Comparison of ENCODE assay signal across 1 cellular context in genomic region chr16:89422905-89423630, GRCh38.
TF ChIP-seq lines count a peak whose summit lies in the region.

No MANE protein-coding gene starts in this region.

TF ChIP-seq in HepG2, 621 proteins besides CTCF, POLR2A, EP300 and RAD21 (continued from another document and continues in another):
- TF ChIP-seq ARID5B (CRISPR knock-in tag; IDR thresholded peaks at IDR 0.05) (peak; percentile 64; the same call in 1 of the 2 replicates), ARID3A (IDR thresholded peaks at IDR 0.05; ENCODE audit: low read depth, low read length) (peak; percentile 78), ZNF251 (CRISPR knock-in tag; IDR thresholded peaks at IDR 0.05) (no peak), IRF9 (CRISPR knock-in tag; IDR thresholded peaks at IDR 0.05; ENCODE audit: borderline replicate concordance) (no peak), CREM (IDR thresholded peaks at IDR 0.05) (peak; percentile 17; the same call in 1 of the 2 replicates), CREM (CRISPR knock-in tag; IDR thresholded peaks at IDR 0.05) (no peak), ATF7 (IDR thresholded peaks at IDR 0.05) (no peak), ATF7 (CRISPR knock-in tag; IDR thresholded peaks at IDR 0.05) (peak; percentile 54; the same call in 1 of the 2 replicates), SCMH1 (CRISPR knock-in tag; IDR thresholded peaks at IDR 0.05; ENCODE audit: borderline replicate concordance) (no peak), NFIC (IDR thresholded peaks at IDR 0.05; ENCODE audit: low read length) (no peak), CC2D1A (CRISPR knock-in tag; IDR thresholded peaks at IDR 0.05) (no peak), ZHX2 (IDR thresholded peaks at IDR 0.05; ENCODE audit: low read depth) (peak; percentile 26; the same call in 1 of the 2 replicates), ZHX2 (CRISPR knock-in tag; IDR thresholded peaks at IDR 0.05; ENCODE audit: borderline replicate concordance) (no peak), ZNF292 (CRISPR knock-in tag; IDR thresholded peaks at IDR 0.05; ENCODE audit: borderline replicate concordance, low read depth) (peak; percentile 82; the same call in 1 of the 2 replicates), DRAP1 (CRISPR knock-in tag; IDR thresholded peaks at IDR 0.05) (peak; percentile 63; the same call in 1 of the 2 replicates), TOPORS (CRISPR knock-in tag; IDR thresholded peaks at IDR 0.05) (peak; percentile 45; the same call in 1 of the 2 replicates), ZNF224 (CRISPR knock-in tag; IDR thresholded peaks at IDR 0.05) (no peak), GZF1 (CRISPR knock-in tag; IDR thresholded peaks at IDR 0.05) (no peak), SNAPC2 (CRISPR knock-in tag; IDR thresholded peaks at IDR 0.05) (0 out of 2 replicates have a peak, but pooled peaks have one; percentile 23), SP1 (IDR thresholded peaks at IDR 0.05) (no peak), SP1 (CRISPR knock-in tag; IDR thresholded peaks at IDR 0.05) (peak; percentile 46; the same call in 1 of the 2 replicates), HMG20A (CRISPR knock-in tag; IDR thresholded peaks at IDR 0.05; ENCODE audit: borderline replicate concordance) (no peak), EEA1 (CRISPR knock-in tag; IDR thresholded peaks at IDR 0.05; ENCODE audit: borderline replicate concordance) (no peak), FLYWCH1 (CRISPR knock-in tag; IDR thresholded peaks at IDR 0.05) (no peak), ATF7-NPFF (CRISPR knock-in tag; IDR thresholded peaks at IDR 0.05; ENCODE audit: low read depth) (no peak), MTF1 (CRISPR knock-in tag; IDR thresholded peaks at IDR 0.05) (no peak), TGIF2 (CRISPR knock-in tag; IDR thresholded peaks at IDR 0.05) (no peak), ETS1 (CRISPR knock-in tag; IDR thresholded peaks at IDR 0.05) (no peak), ZNF326 (CRISPR knock-in tag; IDR thresholded peaks at IDR 0.05; ENCODE audit: borderline replicate concordance) (no peak), SMAD9 (CRISPR knock-in tag; IDR thresholded peaks at IDR 0.05) (no peak), KIAA2018 (CRISPR knock-in tag; IDR thresholded peaks at IDR 0.05; ENCODE audit: borderline replicate concordance) (no peak), HIVEP1 (CRISPR knock-in tag; IDR thresholded peaks at IDR 0.05) (no peak), RORA (CRISPR knock-in tag; IDR thresholded peaks at IDR 0.05) (no peak), ZNF629 (CRISPR knock-in tag; conservative IDR thresholded peaks at IDR 0.05) (no peak), ZNF441 (CRISPR knock-in tag; IDR thresholded peaks at IDR 0.05; ENCODE audit: borderline replicate concordance) (peak; percentile 68; the same call in 1 of the 2 replicates), ZNF337 (CRISPR knock-in tag; IDR thresholded peaks at IDR 0.05; ENCODE audit: borderline replicate concordance, low read depth) (0 out of 2 replicates have a peak, but pooled peaks have one; percentile 51), RFXAP (CRISPR knock-in tag; IDR thresholded peaks at IDR 0.05; ENCODE audit: borderline replicate concordance) (peak; percentile 20; the same call in 1 of the 2 replicates), ZBTB3 (CRISPR knock-in tag; IDR thresholded peaks at IDR 0.05; ENCODE audit: borderline replicate concordance, low read depth) (0 out of 2 replicates have a peak, but pooled peaks have one; percentile 50), ZC3H13 (CRISPR knock-in tag; IDR thresholded peaks at IDR 0.05) (no peak), MIER3 (CRISPR knock-in tag; IDR thresholded peaks at IDR 0.05; ENCODE audit: borderline replicate concordance) (no peak), BRCA1 (CRISPR knock-in tag; IDR thresholded peaks at IDR 0.05) (no peak), NFE2L2 (IDR thresholded peaks at IDR 0.05; ENCODE audit: low read length) (no peak)
